ENCODE assay signal across 33 cellular contexts in the genomic region with DNA sequence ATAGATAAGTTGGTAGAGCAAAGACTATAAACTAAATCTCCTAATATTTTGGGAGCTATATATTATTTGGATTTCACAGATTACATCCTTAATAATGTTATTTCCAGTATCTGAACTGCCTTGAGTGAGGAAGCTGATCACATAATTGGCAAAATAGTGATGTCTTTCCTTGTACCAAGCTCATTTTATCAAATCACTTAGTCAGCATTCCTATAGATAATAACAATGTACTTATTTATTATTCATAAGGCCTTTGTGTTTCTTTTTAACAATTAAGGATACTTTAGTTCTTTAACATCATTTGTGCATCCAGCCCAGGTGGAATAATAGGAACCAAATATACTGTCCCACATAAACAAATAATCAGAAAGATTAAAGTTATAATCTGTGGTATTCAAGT.
"Had no signal": no experiment of that assay in that cellular context is flagged by ENCODE, and none has a peak within 500 bp of the region (broad histone marks: within the 10 kb centered on the region; RNA-seq: fewer than 3 reads in every experiment).

No MANE protein-coding gene starts in this region.

- H3K4me3 ChIP-seq: adrenal gland, body of pancreas, breast epithelium had no signal

- H3K4me1 ChIP-seq: adrenal gland, body of pancreas, breast epithelium had no signal

- H3K27me3 ChIP-seq: adrenal gland, body of pancreas, brain microvascular endothelial cell, breast epithelium had no signal

- H3K27ac ChIP-seq: adrenal gland, body of pancreas, brain microvascular endothelial cell, breast epithelium, VCaP had no signal

- ATAC-seq: activated CD8-positive, alpha-beta T cell treated with anti-CD3 and anti-CD28 coated beads for 36 hours; activated naive CD4-positive, alpha-beta T cell treated with anti-CD3 and anti-CD28 coated beads, Interleukin-2, amount 50 U/mL, for 72 hours; activated T-cell treated with anti-CD3 and anti-CD28 coated beads, Interleukin-2, amount 50 U/mL, for 4 hours; activated T-cell treated with anti-CD3 and anti-CD28 coated beads, Interleukin-2, amount 50 U/mL, for 72 hours; activated T-helper 17 cell treated with anti-CD3 and anti-CD28 coated beads, Interleukin-2, amount 50 U/mL, for 72 hours; body of pancreas had no signal

- DNase-seq: activated B cell treated with CpG ODN at 0.5 μM for 24 hours; activated CD4-positive, alpha-beta memory T cell treated with anti-CD3 and anti-CD28 coated beads for 36 hours; activated CD4-positive, alpha-beta T cell treated with anti-CD3 and anti-CD28 coated beads for 4 hours; activated CD4-positive, alpha-beta T cell treated with anti-CD3 and anti-CD28 coated beads, Interleukin-2, amount 10 ng/mL, durations not matched to agents 24 days and 14 days; activated CD4-positive, alpha-beta T cell treated with anti-CD3 and anti-CD28 coated beads, Interleukin-2, amount 50 U/mL, for 1 hour; activated CD4-positive, alpha-beta T cell treated with anti-CD3 and anti-CD28 coated beads, Interleukin-2, amount 50 U/mL, for 4 hours; activated CD4-positive, CD25-positive, alpha-beta regulatory T cell treated with anti-CD3 and anti-CD28 coated beads, Interleukin-2, amount 50 U/mL, for 72 hours; activated CD8-positive, alpha-beta memory T cell treated with anti-CD3 and anti-CD28 coated beads, Interleukin-2, amount 50 U/mL, for 4 hours; activated CD8-positive, alpha-beta T cell treated with anti-CD3 and anti-CD28 coated beads for 36 hours; activated effector memory CD4-positive, alpha-beta T cell treated with anti-CD3 and anti-CD28 coated beads, Interleukin-2, amount 50 U/mL, for 16 hours; activated gamma-delta T cell treated with Interleukin-2 at 50 U/mL for 16 hours; activated naive CD4-positive, alpha-beta T cell; activated naive CD4-positive, alpha-beta T cell treated with anti-CD3 and anti-CD28 coated beads for 36 hours; activated naive CD4-positive, alpha-beta T cell treated with anti-CD3 and anti-CD28 coated beads, Interleukin-2, amount 50 U/mL, for 16 hours; activated naive CD8-positive, alpha-beta T cell treated with anti-CD3 and anti-CD28 coated beads for 36 hours; activated T-cell treated with anti-CD3 and anti-CD28 coated beads for 4 hours; activated T-cell treated with anti-CD3 and anti-CD28 coated beads, Interleukin-2, amount 50 U/mL, for 1 hour; activated T-cell treated with anti-CD3 and anti-CD28 coated beads, Interleukin-2, amount 50 U/mL, for 4 hours; activated T-cell treated with anti-CD3 and anti-CD28 coated beads, Interleukin-2, amount 50 U/mL, for 72 hours; adrenal gland; amniotic stem cell; aorta; body of pancreas; brain microvascular endothelial cell; central memory CD4-positive, alpha-beta T cell; T-helper 2 cell; T-helper 9 cell had no signal

- H3K36me3 ChIP-seq: adrenal gland, brain microvascular endothelial cell, breast epithelium had no signal

- FAIRE-seq: astrocyte, TTC549 had no signal

- H3K9me3 ChIP-seq: adrenal gland, body of pancreas had no signal
